11 cellular contexts compared by ENCODE assay signal in genomic region chr9:74609671-74610416, GRCh38.
A peak's percentile ranks its signal among the peaks of the same experiment; 100 is the strongest.
DNase-seq lines count a peak whose midpoint lies in the region; ATAC-seq and TF ChIP-seq lines count a peak whose summit lies in the region.
"Had no signal": no experiment of that assay in that cellular context is flagged by ENCODE, and none has a peak within 500 bp of the region (broad histone marks: within the 10 kb centered on the region; RNA-seq: fewer than 3 reads in every experiment).

No MANE protein-coding gene starts in this region.

- in situ Hi-C loops in SK-MEL-5 (cut with HindIII; ENCODE audit: low pct_unique_long_range_greater_than_20kb, low sequenced_read_pairs) = no loop called here

- no peaks in the 10 kb centered on the region for H3K4me1 Mint-ChIP-seq in type B pancreatic cell (ENCODE audit: unreplicated experiment)

- POLR2A ChIA-PET in A673 (lab: Charles Lee; ENCODE audit: low non-redundant PET) = no interaction called here

- H3K4me2 ChIP-seq in KMS-11 = no peak overlapping the region; the same call in 1 of the 2 replicates

- H3K4me3 Mint-ChIP-seq in type B pancreatic cell = no peak overlapping the region
- H3K4me3 Mint-ChIP-seq: stimulated activated memory B cell treated with anti-CD40 and anti-IgM and Interleukin-4, amounts not matched to agents 10 μg/mL and 1 μg/mL and 100 μg/mL, for 72 hours had no signal

- H3K4me1 ChIP-seq in A673 (ENCODE audit: insufficient read depth, low read length, poor library complexity, severe bottlenecking) (no peaks in the 10 kb centered on the region), KMS-11 (ENCODE audit: low read depth, poor library complexity, severe bottlenecking) (peaks cover 22% of the 10 kb centered on the region)

- no peaks in the 10 kb centered on the region for H3K9me3 Mint-ChIP-seq in type B pancreatic cell
- H3K9me3 Mint-ChIP-seq: stimulated activated memory B cell treated with anti-CD40 and anti-IgM and Interleukin-4, amounts not matched to agents 10 μg/mL and 1 μg/mL and 100 μg/mL, for 72 hours had no signal

- no peaks in the 10 kb centered on the region for H3K36me3 Mint-ChIP-seq in type B pancreatic cell
- H3K36me3 Mint-ChIP-seq: stimulated activated memory B cell treated with anti-CD40 and anti-IgM and Interleukin-4, amounts not matched to agents 10 μg/mL and 1 μg/mL and 100 μg/mL, for 72 hours had no signal

- no peaks in the 10 kb centered on the region for H3K9me3 ChIP-seq in A673 (ENCODE audit: low read depth, low read length, poor library complexity, severe bottlenecking)

- H2AFZ ChIP-seq in KMS-11 (ENCODE audit: low read depth) = no peak overlapping the region

- H3K36me3 ChIP-seq in A673 (ENCODE audit: insufficient read depth, low read length, poor library complexity, severe bottlenecking) = no peaks in the 10 kb centered on the region
- no peaks in the 10 kb centered on the region for H3K36me3 ChIP-seq in KMS-11 (ENCODE audit: insufficient read depth)

- H3K9ac ChIP-seq in KMS-11 = no peak overlapping the region

- no peak overlapping the region for H3K4me3 ChIP-seq in A673 (ENCODE audit: low read depth, low read length, poor library complexity, severe bottlenecking)
- no peak overlapping the region for H3K4me3 ChIP-seq in KMS-11 (IDR thresholded peaks at IDR 0.05; ENCODE audit: insufficient read depth, low read depth, low read length)
- H3K4me3 ChIP-seq: coronary artery had no signal

- ATAC-seq in GM19463 (IDR thresholded peaks at IDR 0.05; ENCODE audit: unreplicated experiment) = peak; percentile 50
- no peak for ATAC-seq in HG03571 (IDR thresholded peaks at IDR 0.05; ENCODE audit: unreplicated experiment)
- ATAC-seq: stimulated activated memory B cell treated with anti-CD40 and anti-IgM and Interleukin-4, amounts not matched to agents 10 μg/mL and 1 μg/mL and 100 μg/mL, for 72 hours had no signal

- intact Hi-C loops in A673 (cut with micrococcal nuclease; ENCODE audit: unreplicated experiment) = no loop called here

- H3K27me3 ChIP-seq in A673 (replicated peaks; ENCODE audit: insufficient read depth, low read depth, low read length, poor library complexity) = peaks cover 24% of the 10 kb centered on the region
- no peaks in the 10 kb centered on the region for H3K27me3 ChIP-seq in KMS-11 (ENCODE audit: insufficient read depth, low read depth)

- no peaks in the 10 kb centered on the region for H3K27me3 Mint-ChIP-seq in type B pancreatic cell
- H3K27me3 Mint-ChIP-seq: stimulated activated memory B cell treated with anti-CD40 and anti-IgM and Interleukin-4, amounts not matched to agents 10 μg/mL and 1 μg/mL and 100 μg/mL, for 72 hours had no signal

- TF ChIP-seq CTCF in A673 (conservative IDR thresholded peaks at IDR 0.05; ENCODE audit: low read depth, low read length) = 0 out of 2 replicates have a peak, but pooled peaks have one; percentile 13
- TF ChIP-seq CTCF in KMS-11 (conservative IDR thresholded peaks at IDR 0.05; ENCODE audit: low read depth, low read length) = peak; percentile 26; the same call in 1 of the 2 replicates
- TF ChIP-seq CTCF in type B pancreatic cell (conservative IDR thresholded peaks at IDR 0.05) = no peak

- no peak overlapping the region for H3K27ac Mint-ChIP-seq in type B pancreatic cell

- no peaks in the 10 kb centered on the region for H3K79me2 ChIP-seq in KMS-11 (ENCODE audit: insufficient read depth, low read depth)

- H4K20me1 ChIP-seq in KMS-11 (ENCODE audit: insufficient read depth) = no peaks in the 10 kb centered on the region

- no TSS peak for BruUV-seq in A673 (replicated peaks; lab: Mats Ljungman, UMichigan)

- DNase-seq in A673 (ENCODE audit: low spot score) (peak; percentile 24), SK-MEL-5 (ENCODE audit: low read depth, low spot score) (peak; percentile 40), type B pancreatic cell (ENCODE audit: extremely low spot score, unreplicated experiment) (no peak), foreskin melanocyte (no peak), NCI-H2171 (lab: John Stamatoyannopoulos, UW) (no peak)
- DNase-seq: NCI-H2171 treated with DMSO at 0.1 percent for 48 hours had no signal

- CTCF ChIA-PET in A673 (lab: Charles Lee) = interaction anchor here (0.7 kb wide), 1 partner anchor 671 kb away, joined by 4 read pairs; no protein-coding TSS in a partner anchor

- H3K27ac ChIP-seq in A673 (ENCODE audit: low read depth, low read length, poor library complexity, severe bottlenecking) (no peak overlapping the region), KMS-11 (no peak overlapping the region)
- H3K27ac ChIP-seq: coronary artery had no signal

Comparison
In these comparisons a context has a peak if more than half of its experiments do, and no peak if none do; other contexts are left out.
1. DNase-seq: peak in A673 (single experiment) and SK-MEL-5 (single experiment); none in type B pancreatic cell (single experiment), foreskin melanocyte (single experiment) and NCI-H2171 (single experiment).